Comparison of ENCODE assay signal across 9 cellular contexts in genomic region chr2:232236200-232236599, GRCh38.
A peak's percentile ranks its signal among the peaks of the same experiment; 100 is the strongest.
DNase-seq lines count a peak whose midpoint lies in the region; ATAC-seq and TF ChIP-seq lines count a peak whose summit lies in the region.
"Had no signal": no experiment of that assay in that cellular context is flagged by ENCODE, and none has a peak within 500 bp of the region (broad histone marks: within the 10 kb centered on the region; RNA-seq: fewer than 3 reads in every experiment).

No MANE protein-coding gene starts in this region.

- no peak overlapping the region for H2BK20ac ChIP-seq in IMR-90 (ENCODE audit: low read depth, low read length)

- no peak for TF ChIP-seq CTCF in HCT116 (IDR thresholded peaks at IDR 0.05 in 2 of 3, conservative IDR thresholded peaks at IDR 0.05 in 1 of 3; ENCODE audit: borderline replicate concordance in 1 of 3, insufficient read depth in 1 of 3, low read depth in 2 of 3, low read length in 2 of 3)
- no peak for TF ChIP-seq CTCF in IMR-90 (conservative IDR thresholded peaks at IDR 0.05; ENCODE audit: low read depth, low read length)
- TF ChIP-seq CTCF in mucosa of descending colon (IDR thresholded peaks at IDR 0.05): no peak
- TF ChIP-seq CTCF in transverse colon (IDR thresholded peaks at IDR 0.05): no peak

- no peaks in the 10 kb centered on the region for H4K20me1 ChIP-seq in HCT116 (ENCODE audit: insufficient read depth)
- H4K20me1 ChIP-seq in IMR-90 (ENCODE audit: insufficient read depth, low read length): peaks cover 12% of the 10 kb centered on the region; the same call in 1 of the 2 replicates

- no peak overlapping the region for H2AK9ac ChIP-seq in IMR-90 (replicated peaks; ENCODE audit: low read depth, low read length, poor library complexity)

- H2BK120ac ChIP-seq in IMR-90 (ENCODE audit: low read depth, low read length): no peak overlapping the region

- H3K36me3 ChIP-seq in HCT116 (ENCODE audit: control insufficient read depth in 1 of 2, insufficient read depth in 2 of 2, low read length in 2 of 2): no peaks in the 10 kb centered on the region
- H3K36me3 ChIP-seq in IMR-90 (ENCODE audit: control insufficient read depth, insufficient read depth, low read length): peaks cover 4% of the 10 kb centered on the region
- no peaks in the 10 kb centered on the region for H3K36me3 ChIP-seq in mucosa of descending colon (ENCODE audit: low read depth)
- peaks cover 0 to 6% (median 0%) of the 10 kb centered on the region in 4 donors for H3K36me3 ChIP-seq in transverse colon

- H4K8ac ChIP-seq in IMR-90 (ENCODE audit: low read depth in 2 of 2, low read length in 2 of 2): no peak overlapping the region

- no peak overlapping the region for H3K18ac ChIP-seq in IMR-90 (ENCODE audit: low read depth, low read length)

- no TSS peak for BruUV-seq in HCT116 (replicated peaks; lab: Mats Ljungman, UMichigan)
- BruUV-seq in IMR-90 (replicated peaks; lab: Mats Ljungman, UMichigan): no TSS peak

- H3K9me2 ChIP-seq in HCT116 (ENCODE audit: insufficient read depth): no peaks in the 10 kb centered on the region

- H3K36me3 Mint-ChIP-seq in T-helper 2 cell treated with Interferon-gamma antibody and Interleukin-4, amounts not matched to agents 5 μg/mL and 100 μg/mL, for 36 hours (ENCODE audit: low read depth): peaks cover 5% of the 10 kb centered on the region

- RAD21 ChIA-PET in HCT116 (lab: Charles Lee; ENCODE audit: low non-redundant PET in 1 of 2, low total read pairs in 2 of 2, uncharacterized antibody in 2 of 2, unreplicated experiment in 2 of 2): no interaction called here

- DNase-seq in HCT116 (ENCODE audit: low read depth, low spot score): peak; percentile 46
- DNase-seq in IMR-90: peak; percentile 19
- no peak for DNase-seq in mucosa of descending colon
- no peak for DNase-seq in head of caudate nucleus
- no peak for DNase-seq in A172 (ENCODE audit: low spot score)
- no peak for DNase-seq in transverse colon
- DNase-seq in T-helper 2 cell treated with Interferon-gamma antibody and Interleukin-4, amounts not matched to agents 5 μg/mL and 100 μg/mL, for 36 hours (ENCODE audit: low spot score): no peak

- ATAC-seq in GM18873 (IDR thresholded peaks at IDR 0.05; ENCODE audit: low FRiP score, unreplicated experiment) (peak; percentile 74), HCT116 (peak; percentile 71; the same call in 1 of the 2 replicates), IMR-90 (ENCODE audit: low read depth) (no peak), mucosa of descending colon (peak; percentile 66)

- peaks cover 27% of the 10 kb centered on the region for H3K4me1 Mint-ChIP-seq in T-helper 2 cell treated with Interferon-gamma antibody and Interleukin-4, amounts not matched to agents 5 μg/mL and 100 μg/mL, for 36 hours (ENCODE audit: low read depth)

- H3K27me3 ChIP-seq in HCT116 (ENCODE audit: insufficient read depth, low read length) (no peaks in the 10 kb centered on the region), IMR-90 (ENCODE audit: control insufficient read depth, insufficient read depth, low read length) (no peaks in the 10 kb centered on the region), transverse colon (no peaks in the 10 kb centered on the region)
- H3K27me3 ChIP-seq: SJSA1 had no signal

- no peak overlapping the region for H4K91ac ChIP-seq in IMR-90 (ENCODE audit: insufficient read depth, low read depth, low read length)

- TF ChIP-seq POLR2A in HCT116 (IDR thresholded peaks at IDR 0.05; ENCODE audit: borderline replicate concordance, extremely low read depth, insufficient read depth, insufficient read length): no peak
- TF ChIP-seq POLR2A in IMR-90 (IDR thresholded peaks at IDR 0.05; ENCODE audit: low read depth, low read length): no peak
- no peak for TF ChIP-seq POLR2A in transverse colon (IDR thresholded peaks at IDR 0.05)

- H3K27ac Mint-ChIP-seq in T-helper 2 cell treated with Interferon-gamma antibody and Interleukin-4, amounts not matched to agents 5 μg/mL and 100 μg/mL, for 36 hours: no peak overlapping the region

- H3K23ac ChIP-seq in IMR-90 (ENCODE audit: low read depth, low read length): no peak overlapping the region

- no peak overlapping the region for H3K4ac ChIP-seq in IMR-90 (ENCODE audit: low read depth, low read length)

- no peak overlapping the region for H2BK5ac ChIP-seq in IMR-90 (ENCODE audit: low read depth, low read length, poor library complexity, severe bottlenecking)

- TF ChIP-seq EP300 in transverse colon (IDR thresholded peaks at IDR 0.05; ENCODE audit: low read depth): no peak

- no peak overlapping the region for H2AFZ ChIP-seq in HCT116 (ENCODE audit: low read depth, low read length, poor library complexity, severe bottlenecking)
- no peak overlapping the region for H2AFZ ChIP-seq in IMR-90 (replicated peaks; ENCODE audit: low read length, poor library complexity)

- no peaks in the 10 kb centered on the region for H3K79me2 ChIP-seq in HCT116 (ENCODE audit: insufficient read depth, low read length)

- H3K4me1 ChIP-seq in HCT116 (ENCODE audit: control insufficient read depth in 1 of 2, insufficient read depth in 2 of 2, low read length in 2 of 2): peaks cover 6 to 22% of the 10 kb centered on the region in 2 experiments; a peak in 3 of 4 replicates
- H3K4me1 ChIP-seq in IMR-90 (ENCODE audit: control insufficient read depth, insufficient read depth, low read length): peaks cover 3% of the 10 kb centered on the region
- H3K4me1 ChIP-seq in mucosa of descending colon (ENCODE audit: low read depth): peaks cover 9% of the 10 kb centered on the region
- H3K4me1 ChIP-seq in transverse colon: peaks cover 5 to 19% (median 17%) of the 10 kb centered on the region in 4 donors

- H3K4me3 ChIP-seq in HCT116 (replicated peaks in 1 of 2; ENCODE audit: low read depth in 1 of 2, low read length in 2 of 2) (no peak overlapping the region), IMR-90 (ENCODE audit: insufficient read depth, low read depth, low read length) (no peak overlapping the region), mucosa of descending colon (no peak overlapping the region), transverse colon (no peak overlapping the region)
- H3K4me3 ChIP-seq: SJSA1 had no signal

- no peak overlapping the region for H2BK15ac ChIP-seq in IMR-90 (ENCODE audit: low read depth, low read length)

- no peak overlapping the region for H3K4me3 Mint-ChIP-seq in T-helper 2 cell treated with Interferon-gamma antibody and Interleukin-4, amounts not matched to agents 5 μg/mL and 100 μg/mL, for 36 hours

- H3K27me3 Mint-ChIP-seq in T-helper 2 cell treated with Interferon-gamma antibody and Interleukin-4, amounts not matched to agents 5 μg/mL and 100 μg/mL, for 36 hours (ENCODE audit: low read depth): no peaks in the 10 kb centered on the region

- H3K4me2 ChIP-seq in HCT116 (ENCODE audit: low read length): peak overlapping the region; percentile 16
- H3K4me2 ChIP-seq in IMR-90 (ENCODE audit: low read depth, low read length): no peak overlapping the region

- no peak overlapping the region for H2AK5ac ChIP-seq in IMR-90 (ENCODE audit: low read depth, low read length)

- H3K56ac ChIP-seq in IMR-90 (ENCODE audit: extremely low read depth, insufficient read depth, low read length): no peak overlapping the region

- in situ Hi-C loops in IMR-90 (cut with MboI; ENCODE audit: low sequenced_read_pairs) (no loop called here), transverse colon (cut with MboI; ENCODE audit: low pct_ligation_motif_present in 1 of 4, low pct_unique_long_range_greater_than_20kb in 1 of 4, low sequenced_read_pairs in 3 of 4) (no loop called here)

- H3K9ac ChIP-seq in HCT116 (ENCODE audit: low read length) (no peak overlapping the region), IMR-90 (ENCODE audit: low read depth, low read length) (no peak overlapping the region)

- H3K9me1 ChIP-seq in IMR-90 (ENCODE audit: insufficient read depth, low read length): 0 out of 2 replicates have a peak, but pooled peaks cover 3% of the 10 kb centered on the region

- no peaks in the 10 kb centered on the region for H3K9me3 Mint-ChIP-seq in T-helper 2 cell treated with Interferon-gamma antibody and Interleukin-4, amounts not matched to agents 5 μg/mL and 100 μg/mL, for 36 hours

- CTCF ChIA-PET in HCT116 (lab: Charles Lee): no interaction called here
- CTCF ChIA-PET in IMR-90 (lab: Yijun Ruan, JAX): interaction anchor here (0.7 kb wide), 1 partner anchor 156 kb away, joined by 4 read pairs; no protein-coding TSS in a partner anchor

- intact Hi-C loops in HCT116 (cut with micrococcal nuclease): no loop called here
- intact Hi-C loops in IMR-90 (cut with micrococcal nuclease): no loop called here
- intact Hi-C loops in mucosa of descending colon (cut with DNase I, micrococcal nuclease): no loop called here
- intact Hi-C loops in head of caudate nucleus (cut with DNase I): no loop called here
- intact Hi-C loops in transverse colon (cut with DNase I; ENCODE audit: low total_unique reads): no loop called here

- TF ChIP-seq RAD21 in HCT116 (IDR thresholded peaks at IDR 0.05; ENCODE audit: low read depth) (no peak), IMR-90 (IDR thresholded peaks at IDR 0.05; ENCODE audit: low read length) (no peak)

- H4K5ac ChIP-seq in IMR-90 (ENCODE audit: low read depth, low read length): no peak overlapping the region

- H3K9me3 ChIP-seq in HCT116 (ENCODE audit: control insufficient read depth in 1 of 2, insufficient read depth in 1 of 2, low read depth in 1 of 2, low read length in 2 of 2) (no peaks in the 10 kb centered on the region), IMR-90 (ENCODE audit: control insufficient read depth, insufficient read depth, low read length) (no peaks in the 10 kb centered on the region), mucosa of descending colon (no peaks in the 10 kb centered on the region), transverse colon (no peaks in the 10 kb centered on the region)
- H3K9me3 ChIP-seq: SJSA1 had no signal

- H3K14ac ChIP-seq in IMR-90 (replicated peaks; ENCODE audit: low read depth, low read length): no peak overlapping the region

- 0 out of 4 replicates have a peak, but pooled peaks cover 0 to 5% of the 10 kb centered on the region in 2 experiments for H3K79me1 ChIP-seq in IMR-90 (ENCODE audit: low read depth in 1 of 2, low read length in 2 of 2)

- POLR2A ChIA-PET in HCT116 (lab: Charles Lee): no interaction called here
- POLR2A ChIA-PET in IMR-90 (lab: Charles Lee; ENCODE audit: unreplicated experiment): no interaction called here

- H3K27ac ChIP-seq in HCT116 (ENCODE audit: low read depth, low read length) (no peak overlapping the region), IMR-90 (ENCODE audit: insufficient read depth, low read length) (no peak overlapping the region), transverse colon (no peak overlapping the region)
- H3K27ac ChIP-seq: SJSA1 had no signal

- dilution Hi-C loops in IMR-90 (cut with HindIII; ENCODE audit: low sequenced_read_pairs, unreplicated experiment): no loop called here

TF ChIP-seq in HCT116, 20 proteins besides CTCF, POLR2A, EP300 and RAD21 (continues in another document):
- no peak for TF ChIP-seq YY1 (IDR thresholded peaks at IDR 0.05; ENCODE audit: extremely low read depth, insufficient replicate concordance, low read depth, low read length)
- peak; percentile 70 for TF ChIP-seq FOSL1 (IDR thresholded peaks at IDR 0.05; ENCODE audit: low read depth)
- no peak for TF ChIP-seq EGR1 (IDR thresholded peaks at IDR 0.05; ENCODE audit: low read depth)

TF ChIP-seq in IMR-90, 13 proteins besides CTCF, POLR2A, EP300 and RAD21 (continues in another document):
- no peak for TF ChIP-seq FOS (IDR thresholded peaks at IDR 0.05; ENCODE audit: low read depth, low read length)
- TF ChIP-seq SMC3 (IDR thresholded peaks at IDR 0.05; ENCODE audit: low read depth, low read length): no peak
- TF ChIP-seq MXI1 (IDR thresholded peaks at IDR 0.05; ENCODE audit: borderline replicate concordance, low read depth, low read length): no peak

Comparison
In these comparisons a context has a peak if more than half of its experiments do, and no peak if none do; other contexts are left out.
1. DNase-seq: peak in HCT116 (single experiment) and IMR-90 (single experiment); none in mucosa of descending colon (0 of 3), head of caudate nucleus (0 of 42), A172 (single experiment), transverse colon (single experiment) and T-helper 2 cell treated with Interferon-gamma antibody and Interleukin-4, amounts not matched to agents 5 μg/mL and 100 μg/mL, for 36 hours (single experiment).